Comparison of ENCODE assay signal across 8 cellular contexts in genomic region chr13:46126552-46127171, GRCh38. TPM values are rescaled to one million over a fixed set of nuclear protein-coding genes. Genes with fewer than 3 reads are reported as not detected.
A peak's percentile ranks its signal among the peaks of the same experiment; 100 is the strongest.
DNase-seq lines count a peak whose midpoint lies in the region; ATAC-seq and TF ChIP-seq lines count a peak whose summit lies in the region.

No MANE protein-coding gene starts in this region.

- peak; percentile 71 for ATAC-seq in GM19438 (IDR thresholded peaks at IDR 0.05; ENCODE audit: low read depth, unreplicated experiment)
- peak; percentile 84 for ATAC-seq in RWPE2 (ENCODE audit: low read depth)

- H3K4me1 ChIP-seq in RWPE2 (ENCODE audit: insufficient read depth, poor library complexity, severe bottlenecking) (peaks cover 8% of the 10 kb centered on the region), parathyroid adenoma (peaks cover 2% of the 10 kb centered on the region), uterus (no peaks in the 10 kb centered on the region)

- H3K27ac Mint-ChIP-seq in activated T-helper 2 cell treated with anti-CD3 and anti-CD28 coated beads, Interferon-gamma antibody, Interleukin-2, Interleukin-4, amounts not matched to agents 10 μg/mL and 5 μg/mL and 100 μg/mL, durations not matched to agents 14 hours and 24 hours and 36 hours = peak overlapping the region; percentile 34

- H3K9me3 Mint-ChIP-seq in activated T-helper 2 cell treated with anti-CD3 and anti-CD28 coated beads, Interferon-gamma antibody, Interleukin-2, Interleukin-4, amounts not matched to agents 10 μg/mL and 5 μg/mL and 100 μg/mL, durations not matched to agents 14 hours and 24 hours and 36 hours = no peaks in the 10 kb centered on the region

- H3K4me3 ChIP-seq in Jurkat, Clone E6-1 (ENCODE audit: low read length) = no peak overlapping the region
- H3K4me3 ChIP-seq in RWPE2 (ENCODE audit: severe bottlenecking) (no peak overlapping the region), parathyroid adenoma (ENCODE audit: low read depth, low read length) (no peak overlapping the region), uterus (no peak overlapping the region)

- H3K27me3 Mint-ChIP-seq in activated T-helper 2 cell treated with anti-CD3 and anti-CD28 coated beads, Interferon-gamma antibody, Interleukin-2, Interleukin-4, amounts not matched to agents 10 μg/mL and 5 μg/mL and 100 μg/mL, durations not matched to agents 14 hours and 24 hours and 36 hours (ENCODE audit: low read depth) = no peaks in the 10 kb centered on the region

- H3K4me1 Mint-ChIP-seq in activated T-helper 2 cell treated with anti-CD3 and anti-CD28 coated beads, Interferon-gamma antibody, Interleukin-2, Interleukin-4, amounts not matched to agents 10 μg/mL and 5 μg/mL and 100 μg/mL, durations not matched to agents 14 hours and 24 hours and 36 hours (ENCODE audit: low read depth) = peaks cover 28% of the 10 kb centered on the region

- no peaks in the 10 kb centered on the region for H3K27me3 ChIP-seq in RWPE2 (ENCODE audit: insufficient read depth, poor library complexity, severe bottlenecking)
- H3K27me3 ChIP-seq in parathyroid adenoma (ENCODE audit: control insufficient read depth, insufficient read depth, low read length) = no peaks in the 10 kb centered on the region
- H3K27me3 ChIP-seq in uterus = no peaks in the 10 kb centered on the region

- DNase-seq in COLO829 (ENCODE audit: low spot score) (peak; percentile 93), RWPE2 (ENCODE audit: low spot score) (no peak), foreskin melanocyte (peak; percentile 79), uterus (peak in 1 of 2 donors; percentile 51)
- peak; percentile 68 for DNase-seq in Jurkat, Clone E6-1 (ENCODE audit: low read depth, low spot score)
- peak; percentile 54 for DNase-seq in activated T-helper 2 cell treated with anti-CD3 and anti-CD28 coated beads, Interferon-gamma antibody, Interleukin-2, Interleukin-4, amounts not matched to agents 10 μg/mL and 5 μg/mL and 100 μg/mL, durations not matched to agents 14 hours and 24 hours and 36 hours (ENCODE audit: low spot score)

- TF ChIP-seq POLR2A in uterus (IDR thresholded peaks at IDR 0.05) = no peak

- H2AFZ ChIP-seq in parathyroid adenoma = peak overlapping the region; percentile 25

- H3K36me3 ChIP-seq in RWPE2 (ENCODE audit: low read depth) (no peaks in the 10 kb centered on the region), parathyroid adenoma (ENCODE audit: control insufficient read depth, insufficient read depth, low read length) (no peaks in the 10 kb centered on the region), uterus (no peaks in the 10 kb centered on the region)

- no peaks in the 10 kb centered on the region for H3K79me2 ChIP-seq in parathyroid adenoma

- H3K4me2 ChIP-seq in parathyroid adenoma (ENCODE audit: low read length) = no peak overlapping the region

- peaks cover 65% of the 10 kb centered on the region for H3K36me3 Mint-ChIP-seq in activated T-helper 2 cell treated with anti-CD3 and anti-CD28 coated beads, Interferon-gamma antibody, Interleukin-2, Interleukin-4, amounts not matched to agents 10 μg/mL and 5 μg/mL and 100 μg/mL, durations not matched to agents 14 hours and 24 hours and 36 hours (ENCODE audit: low read depth)

- no peak overlapping the region for H3K9ac ChIP-seq in parathyroid adenoma

- TF ChIP-seq CTCF in RWPE2 (IDR thresholded peaks at IDR 0.05; ENCODE audit: poor library complexity, severe bottlenecking) = peak; percentile 87
- TF ChIP-seq CTCF in parathyroid adenoma (IDR thresholded peaks at IDR 0.05) = peak; percentile 72
- peak; percentile 10 to 55 (median 46) for TF ChIP-seq CTCF in uterus (IDR thresholded peaks at IDR 0.05)

- intact Hi-C loops in activated T-helper 2 cell treated with anti-CD3 and anti-CD28 coated beads, Interferon-gamma antibody, Interleukin-2, Interleukin-4, amounts not matched to agents 10 μg/mL and 5 μg/mL and 100 μg/mL, durations not matched to agents 14 hours and 24 hours and 36 hours (cut with micrococcal nuclease) = loop anchor here (5.0 to 10.0 kb wide), 2 partner anchors 322 to 504 kb away; no protein-coding TSS in a partner anchor
- intact Hi-C loops in uterus (cut with DNase I; ENCODE audit: low total_unique reads) = no loop called here

- H3K9me3 ChIP-seq in RWPE2 (ENCODE audit: severe bottlenecking) = no peaks in the 10 kb centered on the region
- no peaks in the 10 kb centered on the region for H3K9me3 ChIP-seq in parathyroid adenoma (ENCODE audit: control insufficient read depth, low read length)
- H3K9me3 ChIP-seq in uterus = no peaks in the 10 kb centered on the region

- no peak overlapping the region for H3K4me3 Mint-ChIP-seq in activated T-helper 2 cell treated with anti-CD3 and anti-CD28 coated beads, Interferon-gamma antibody, Interleukin-2, Interleukin-4, amounts not matched to agents 10 μg/mL and 5 μg/mL and 100 μg/mL, durations not matched to agents 14 hours and 24 hours and 36 hours (ENCODE audit: low read depth)

- H3K27ac ChIP-seq in RWPE2 (ENCODE audit: poor library complexity, severe bottlenecking) (no peak overlapping the region), parathyroid adenoma (no peak overlapping the region), uterus (no peak overlapping the region)

RNA-seq across cellular contexts. Expression of gene CPB2, which starts 21.8 kb away (rescaled TPM):
- 0.69 TPM for polyA plus RNA-seq in Jurkat, Clone E6-1 (2012; ENCODE audit: insufficient read depth, insufficient read length)
- not detected in 2 replicates for total RNA-seq in activated T-helper 2 cell treated with anti-CD3 and anti-CD28 coated beads, Interferon-gamma antibody, Interleukin-2, Interleukin-4, amounts not matched to agents 10 μg/mL and 5 μg/mL and 100 μg/mL, durations not matched to agents 14 hours and 24 hours and 36 hours
- under 1 TPM in 1 of 4 donors, not detected in 3; 0.28 TPM for total RNA-seq in uterus

RNA-seq across cellular contexts. Expression of gene LCP1, which starts 55.3 kb away (rescaled TPM):
- polyA plus RNA-seq in Jurkat, Clone E6-1 (2012; ENCODE audit: insufficient read depth, insufficient read length) = 646 TPM
- total RNA-seq in activated T-helper 2 cell treated with anti-CD3 and anti-CD28 coated beads, Interferon-gamma antibody, Interleukin-2, Interleukin-4, amounts not matched to agents 10 μg/mL and 5 μg/mL and 100 μg/mL, durations not matched to agents 14 hours and 24 hours and 36 hours = 738 and 741 TPM in 2 replicates
- total RNA-seq in uterus = 10 to 100 TPM; 17.3 to 34.8 (median 24.7) TPM

Comparison
In these comparisons a context has a peak if more than half of its experiments do, and no peak if none do; other contexts are left out.
1. RNA of gene LCP1, which starts 55.3 kb away (total RNA-seq): 738 to 741 TPM in activated T-helper 2 cell treated with anti-CD3 and anti-CD28 coated beads, Interferon-gamma antibody, Interleukin-2, Interleukin-4, amounts not matched to agents 10 μg/mL and 5 μg/mL and 100 μg/mL, durations not matched to agents 14 hours and 24 hours and 36 hours; 17.3 to 34.8 TPM in uterus; every median in the first group is over 10 times any median in the second.
2. Peak in every context shown above with its lines, with median percentiles within 50 percentile points of each other: CTCF ChIP-seq.